ENCODE assay signal across 9 cellular contexts in the genomic region with DNA sequence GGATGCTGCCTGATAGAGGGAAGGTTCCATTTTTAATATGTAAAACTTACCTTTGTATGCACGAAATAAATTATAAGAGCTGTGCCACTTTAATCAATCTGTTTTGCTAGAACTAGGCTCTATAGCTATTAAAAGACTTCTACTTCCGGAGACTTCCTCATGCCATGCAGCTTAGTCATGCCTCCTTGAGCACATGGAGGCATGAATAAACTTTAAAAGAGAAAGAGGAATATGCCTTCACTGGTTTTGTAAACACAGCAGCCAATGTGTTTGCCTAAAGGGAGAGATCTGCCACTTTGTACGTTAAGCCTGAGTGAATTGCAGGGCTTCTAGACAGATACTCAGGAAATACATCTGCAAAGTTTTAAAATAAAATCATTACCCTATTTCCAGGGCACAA.
DNase-seq lines count a peak whose midpoint lies in the region; ATAC-seq and TF ChIP-seq lines count a peak whose summit lies in the region.
"Had no signal": no experiment of that assay in that cellular context is flagged by ENCODE, and none has a peak within 500 bp of the region (broad histone marks: within the 10 kb centered on the region; RNA-seq: fewer than 3 reads in every experiment).

No MANE protein-coding gene starts in this region.

- H3K4me1 Mint-ChIP-seq in chondrocyte (ENCODE audit: low read depth): peaks cover 18% of the 10 kb centered on the region
- H3K4me1 Mint-ChIP-seq in activated T-cell treated with anti-CD3 and anti-CD28 coated beads, Interleukin-2, amount 50 U/mL, for 4 hours (ENCODE audit: low read depth): no peaks in the 10 kb centered on the region
- H3K4me1 Mint-ChIP-seq: activated CD4-positive, alpha-beta T cell treated with anti-CD3 and anti-CD28 coated beads, Interleukin-2, amount 10 ng/mL, durations not matched to agents 24 days and 14 days had no signal

- H3K9me3 Mint-ChIP-seq in chondrocyte (ENCODE audit: low read depth): peaks cover 9% of the 10 kb centered on the region
- peaks cover 5% of the 10 kb centered on the region for H3K9me3 Mint-ChIP-seq in activated T-cell treated with anti-CD3 and anti-CD28 coated beads, Interleukin-2, amount 50 U/mL, for 4 hours

- H3K9me3 ChIP-seq in heart right ventricle: peaks cover 0 to 9% (median 0%) of the 10 kb centered on the region in 11 donors

- no peaks in the 10 kb centered on the region for H3K27me3 ChIP-seq in heart right ventricle

- intact Hi-C loops in heart right ventricle (cut with DNase I): no loop called here

- H3K36me3 Mint-ChIP-seq in chondrocyte (ENCODE audit: low read depth): no peaks in the 10 kb centered on the region
- H3K36me3 Mint-ChIP-seq in activated T-cell treated with anti-CD3 and anti-CD28 coated beads, Interleukin-2, amount 50 U/mL, for 4 hours (ENCODE audit: insufficient read depth): no peaks in the 10 kb centered on the region

- TF ChIP-seq CTCF in NB4 (IDR thresholded peaks at IDR 0.05; ENCODE audit: low read depth, low read length) (no peak), chondrocyte (IDR thresholded peaks at IDR 0.05) (no peak), heart right ventricle (IDR thresholded peaks at IDR 0.05) (no peak)

- H3K4me3 ChIP-seq in NB4 (ENCODE audit: low read depth, low read length) (no peak overlapping the region), heart right ventricle (no peak overlapping the region)

- WGBS in heart right ventricle, 2 donors: 29 to 42% methylated on average over 3 of the region's 3 CpGs

- H3K36me3 ChIP-seq in heart right ventricle: no peaks in the 10 kb centered on the region

- no peak for TF ChIP-seq POLR2A in NB4 (IDR thresholded peaks at IDR 0.05; ENCODE audit: extremely low read depth, insufficient read length)

- H3K27ac ChIP-seq in heart right ventricle: no peak overlapping the region

- no peak overlapping the region for H3K27ac Mint-ChIP-seq in chondrocyte (ENCODE audit: unreplicated experiment)
- H3K27ac Mint-ChIP-seq: activated CD4-positive, alpha-beta T cell treated with anti-CD3 and anti-CD28 coated beads, Interleukin-2, amount 10 ng/mL, durations not matched to agents 24 days and 14 days had no signal

- H3K4me1 ChIP-seq in heart right ventricle: peaks cover 0 to 3% (median 0%) of the 10 kb centered on the region in 9 donors

- peak overlapping the region; percentile 4 for H3K4me3 Mint-ChIP-seq in chondrocyte (ENCODE audit: unreplicated experiment)
- H3K4me3 Mint-ChIP-seq in activated T-cell treated with anti-CD3 and anti-CD28 coated beads, Interleukin-2, amount 50 U/mL, for 4 hours: no peak overlapping the region
- H3K4me3 Mint-ChIP-seq: activated CD4-positive, alpha-beta T cell treated with anti-CD3 and anti-CD28 coated beads, Interleukin-2, amount 10 ng/mL, durations not matched to agents 24 days and 14 days had no signal

- ATAC-seq in heart right ventricle: no peak
- ATAC-seq in activated T-cell treated with anti-CD3 and anti-CD28 coated beads, Interleukin-2, amount 50 U/mL, for 4 hours: no peak

- no peaks in the 10 kb centered on the region for H3K27me3 Mint-ChIP-seq in chondrocyte (ENCODE audit: low read depth)
- no peaks in the 10 kb centered on the region for H3K27me3 Mint-ChIP-seq in activated T-cell treated with anti-CD3 and anti-CD28 coated beads, Interleukin-2, amount 50 U/mL, for 4 hours (ENCODE audit: low read depth)
- H3K27me3 Mint-ChIP-seq: activated CD4-positive, alpha-beta T cell treated with anti-CD3 and anti-CD28 coated beads, Interleukin-2, amount 10 ng/mL, durations not matched to agents 24 days and 14 days had no signal

- peak; percentile 31 for DNase-seq in CD1c-positive myeloid dendritic cell (ENCODE audit: extremely low spot score)
- DNase-seq in NB4 (ENCODE audit: low read depth): peak; percentile 13
- no peak for DNase-seq in chondrocyte (ENCODE audit: low spot score)
- DNase-seq in myocyte (ENCODE audit: low read depth): peak; percentile 46
- DNase-seq in stimulated activated CD4-positive, alpha-beta T cell treated with anti-CD3 and anti-CD28 coated beads, Interleukin-4, amount 100 ng/mL, for 4 hours: no peak
- DNase-seq in NCI-H226: no peak
- no peak for DNase-seq in heart right ventricle
- no peak for DNase-seq in activated T-cell treated with anti-CD3 and anti-CD28 coated beads, Interleukin-2, amount 50 U/mL, for 4 hours
- DNase-seq: activated CD4-positive, alpha-beta T cell treated with anti-CD3 and anti-CD28 coated beads, Interleukin-2, amount 10 ng/mL, durations not matched to agents 24 days and 14 days had no signal

Comparison
In these comparisons a context has a peak if more than half of its experiments do, and no peak if none do; other contexts are left out.
1. DNase-seq: peak in CD1c-positive myeloid dendritic cell (single experiment), NB4 (single experiment) and myocyte (single experiment); none in chondrocyte (single experiment), stimulated activated CD4-positive, alpha-beta T cell treated with anti-CD3 and anti-CD28 coated beads, Interleukin-4, amount 100 ng/mL, for 4 hours (0 of 2), NCI-H226 (single experiment), heart right ventricle (0 of 2) and activated T-cell treated with anti-CD3 and anti-CD28 coated beads, Interleukin-2, amount 50 U/mL, for 4 hours (single experiment).